Comparison of ENCODE assay signal across 1 cellular context in the genomic region with DNA sequence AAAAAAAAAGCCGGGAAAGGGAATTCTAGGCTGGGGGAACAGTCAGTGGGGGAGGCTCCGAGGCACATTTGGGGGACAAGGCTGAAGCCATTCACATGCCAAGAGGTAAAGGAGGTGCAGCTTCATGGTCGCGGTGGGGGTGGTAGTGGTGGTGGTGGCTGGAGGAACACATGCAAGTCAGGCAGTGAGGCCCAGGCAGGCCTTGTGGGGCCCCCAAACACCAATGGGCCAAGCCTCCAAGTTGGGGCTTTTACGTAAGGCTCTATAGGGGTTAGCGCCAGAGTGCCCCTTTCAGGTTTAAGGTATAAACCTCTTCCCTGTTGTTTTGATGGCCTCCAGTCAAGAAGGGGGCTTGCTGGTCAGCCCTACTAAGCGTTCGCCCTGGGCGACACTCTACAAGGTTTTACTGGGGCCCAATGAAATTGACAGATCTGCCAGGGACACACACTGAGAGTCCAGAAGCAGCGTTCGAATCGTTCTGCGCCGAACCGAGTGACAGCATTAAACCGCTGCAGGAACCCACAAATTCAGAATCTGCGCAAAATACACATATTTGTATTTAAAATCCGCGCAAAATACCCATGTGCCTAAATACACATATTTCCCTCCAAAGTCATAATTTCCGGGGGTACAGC.
TF ChIP-seq lines count a peak whose summit lies in the region.

No MANE protein-coding gene starts in this region.

TF ChIP-seq in GM12878, 131 proteins besides CTCF, POLR2A, EP300 and RAD21:
- TF ChIP-seq, protein P1, sequence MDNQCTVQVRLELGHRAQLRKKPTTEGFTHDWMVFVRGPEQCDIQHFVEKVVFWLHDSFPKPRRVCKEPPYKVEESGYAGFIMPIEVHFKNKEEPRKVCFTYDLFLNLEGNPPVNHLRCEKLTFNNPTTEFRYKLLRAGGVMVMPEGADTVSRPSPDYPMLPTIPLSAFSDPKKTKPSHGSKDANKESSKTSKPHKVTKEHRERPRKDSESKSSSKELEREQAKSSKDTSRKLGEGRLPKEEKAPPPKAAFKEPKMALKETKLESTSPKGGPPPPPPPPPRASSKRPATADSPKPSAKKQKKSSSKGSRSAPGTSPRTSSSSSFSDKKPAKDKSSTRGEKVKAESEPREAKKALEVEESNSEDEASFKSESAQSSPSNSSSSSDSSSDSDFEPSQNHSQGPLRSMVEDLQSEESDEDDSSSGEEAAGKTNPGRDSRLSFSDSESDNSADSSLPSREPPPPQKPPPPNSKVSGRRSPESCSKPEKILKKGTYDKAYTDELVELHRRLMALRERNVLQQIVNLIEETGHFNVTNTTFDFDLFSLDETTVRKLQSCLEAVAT (IDR thresholded peaks at IDR 0.05) = 0 out of 2 replicates have a peak, but pooled peaks have one; percentile 33
- 0 out of 2 replicates have a peak, but pooled peaks have one; percentile 14 for TF ChIP-seq NBN (IDR thresholded peaks at IDR 0.05)
- TF ChIP-seq SUZ12 (IDR thresholded peaks at IDR 0.05; ENCODE audit: unreplicated experiment) = no peak
- TF ChIP-seq, protein P2, sequence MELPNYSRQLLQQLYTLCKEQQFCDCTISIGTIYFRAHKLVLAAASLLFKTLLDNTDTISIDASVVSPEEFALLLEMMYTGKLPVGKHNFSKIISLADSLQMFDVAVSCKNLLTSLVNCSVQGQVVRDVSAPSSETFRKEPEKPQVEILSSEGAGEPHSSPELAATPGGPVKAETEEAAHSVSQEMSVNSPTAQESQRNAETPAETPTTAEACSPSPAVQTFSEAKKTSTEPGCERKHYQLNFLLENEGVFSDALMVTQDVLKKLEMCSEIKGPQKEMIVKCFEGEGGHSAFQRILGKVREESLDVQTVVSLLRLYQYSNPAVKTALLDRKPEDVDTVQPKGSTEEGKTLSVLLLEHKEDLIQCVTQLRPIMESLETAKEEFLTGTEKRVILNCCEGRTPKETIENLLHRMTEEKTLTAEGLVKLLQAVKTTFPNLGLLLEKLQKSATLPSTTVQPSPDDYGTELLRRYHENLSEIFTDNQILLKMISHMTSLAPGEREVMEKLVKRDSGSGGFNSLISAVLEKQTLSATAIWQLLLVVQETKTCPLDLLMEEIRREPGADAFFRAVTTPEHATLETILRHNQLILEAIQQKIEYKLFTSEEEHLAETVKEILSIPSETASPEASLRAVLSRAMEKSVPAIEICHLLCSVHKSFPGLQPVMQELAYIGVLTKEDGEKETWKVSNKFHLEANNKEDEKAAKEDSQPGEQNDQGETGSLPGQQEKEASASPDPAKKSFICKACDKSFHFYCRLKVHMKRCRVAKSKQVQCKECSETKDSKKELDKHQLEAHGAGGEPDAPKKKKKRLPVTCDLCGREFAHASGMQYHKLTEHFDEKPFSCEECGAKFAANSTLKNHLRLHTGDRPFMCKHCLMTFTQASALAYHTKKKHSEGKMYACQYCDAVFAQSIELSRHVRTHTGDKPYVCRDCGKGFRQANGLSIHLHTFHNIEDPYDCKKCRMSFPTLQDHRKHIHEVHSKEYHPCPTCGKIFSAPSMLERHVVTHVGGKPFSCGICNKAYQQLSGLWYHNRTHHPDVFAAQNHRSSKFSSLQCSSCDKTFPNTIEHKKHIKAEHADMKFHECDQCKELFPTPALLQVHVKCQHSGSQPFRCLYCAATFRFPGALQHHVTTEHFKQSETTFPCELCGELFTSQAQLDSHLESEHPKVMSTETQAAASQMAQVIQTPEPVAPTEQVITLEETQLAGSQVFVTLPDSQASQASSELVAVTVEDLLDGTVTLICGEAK (IDR thresholded peaks at IDR 0.05; ENCODE audit: borderline replicate concordance) = 0 out of 2 replicates have a peak, but pooled peaks have one; percentile 27
- no peak for TF ChIP-seq KAT2A (conservative IDR thresholded peaks at IDR 0.05; ENCODE audit: control insufficient read depth, low read depth, low read length)
- TF ChIP-seq IKZF1 (conservative IDR thresholded peaks at IDR 0.05) = no peak
- no peak for TF ChIP-seq BHLHE40 (IDR thresholded peaks at IDR 0.05; ENCODE audit: borderline replicate concordance in 1 of 2, low read depth in 2 of 2, low read length in 1 of 2)
